ENCODE assay signal across 10 cellular contexts in the genomic region with DNA sequence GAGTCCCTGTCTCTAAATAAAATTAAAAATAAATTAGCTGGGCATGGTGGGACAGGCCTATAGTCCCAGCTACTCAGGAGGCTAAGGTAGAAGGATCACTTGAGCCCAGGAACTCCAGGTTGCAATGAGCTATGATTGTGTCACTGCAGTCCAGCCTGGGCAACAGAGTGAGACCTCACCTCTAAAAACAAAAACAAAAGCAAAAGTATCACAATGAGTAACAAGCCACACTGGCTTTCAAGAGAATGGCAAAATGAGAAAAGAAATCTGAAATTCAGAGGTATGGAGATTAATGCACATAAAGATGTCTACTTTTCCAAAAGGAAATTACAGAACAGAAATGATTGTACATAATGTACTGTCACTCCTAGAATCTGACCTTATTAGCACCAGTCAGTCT.
DNase-seq lines count a peak whose midpoint lies in the region; ATAC-seq and TF ChIP-seq lines count a peak whose summit lies in the region.
"Had no signal": no experiment of that assay in that cellular context is flagged by ENCODE, and none has a peak within 500 bp of the region (broad histone marks: within the 10 kb centered on the region; RNA-seq: fewer than 3 reads in every experiment).

No MANE protein-coding gene starts in this region.

- peak; percentile 98 for ATAC-seq in GM19395 (IDR thresholded peaks at IDR 0.05; ENCODE audit: unreplicated experiment)
- peak; percentile 92 for ATAC-seq in HG02798 (IDR thresholded peaks at IDR 0.05; ENCODE audit: poor library complexity, unreplicated experiment)
- peak; percentile 94 for ATAC-seq in HG03469 (IDR thresholded peaks at IDR 0.05; ENCODE audit: unreplicated experiment)

- DNase-seq in GM12865 (ENCODE audit: low read depth): peak; percentile 61
- DNase-seq in stimulated activated CD4-positive, alpha-beta T cell treated with anti-CD3 and anti-CD28 coated beads, Interleukin-1b, Interleukin-23, amount 100 ng/mL, for 48 hours: no peak
- no peak for DNase-seq in NCI-H146 treated with DMSO at 0.1 percent for 48 hours (lab: John Stamatoyannopoulos, UW; ENCODE audit: unreplicated experiment)
- no peak for DNase-seq in NCI-H2196 (lab: John Stamatoyannopoulos, UW; ENCODE audit: unreplicated experiment)
- DNase-seq in hepatic stellate cell (ENCODE audit: low spot score): no peak
- DNase-seq: activated naive CD4-positive, alpha-beta T cell treated with Interleukin-2 at 50 U/mL for 16 hours; NCI-H2081 treated with DMSO at 0.1 percent for 48 hours had no signal

- no peak overlapping the region for H3K4me3 ChIP-seq in GM12865 (ENCODE audit: low read depth, low read length)

- no peak for TF ChIP-seq CTCF in GM12865 (IDR thresholded peaks at IDR 0.05; ENCODE audit: insufficient read depth, low read depth, low read length, missing control alignments)
